ENCODE assay signal across 11 cellular contexts in the genomic region with DNA sequence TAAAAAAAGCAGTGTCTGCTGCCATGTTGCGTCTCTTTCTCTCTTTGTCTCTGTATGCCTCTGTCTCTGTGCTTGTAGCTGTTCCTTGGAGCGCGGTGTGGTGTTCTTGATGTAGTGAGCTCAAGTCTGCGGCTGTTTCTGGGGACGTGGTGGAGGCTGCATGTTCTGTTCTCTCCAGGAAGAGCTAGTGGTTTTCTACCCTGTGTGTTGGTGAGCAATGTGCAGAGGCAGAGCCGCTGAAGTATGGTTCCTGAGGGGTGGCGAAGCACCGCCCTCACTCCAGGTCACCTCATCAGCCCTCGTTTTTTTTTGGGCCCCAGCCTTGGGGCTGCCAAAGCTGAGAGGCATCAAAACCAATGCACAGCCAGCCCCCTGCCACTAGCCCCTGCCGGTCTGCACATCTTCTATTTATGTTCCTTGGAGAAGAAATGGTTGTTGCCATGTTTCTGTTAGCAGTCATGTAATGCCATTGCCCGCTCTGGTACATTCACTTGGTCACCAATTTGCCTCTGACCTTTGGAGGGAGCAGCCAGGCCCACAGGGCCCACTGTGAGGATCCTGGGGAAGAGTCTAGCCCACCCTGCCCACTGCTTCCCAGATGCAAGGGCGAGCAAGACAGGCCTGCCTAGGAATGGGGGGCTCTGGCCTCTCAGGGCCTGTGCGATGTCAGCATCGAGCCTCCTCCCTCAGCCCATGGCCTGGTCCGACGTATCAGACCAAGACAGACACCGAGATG. TPM values are rescaled to one million over a fixed set of nuclear protein-coding genes. Genes with fewer than 3 reads are reported as not detected.
DNase-seq lines count a peak whose midpoint lies in the region; ATAC-seq, FAIRE-seq and TF ChIP-seq lines count a peak whose summit lies in the region.
"Had no signal": no experiment of that assay in that cellular context is flagged by ENCODE, and none has a peak within 500 bp of the region (broad histone marks: within the 10 kb centered on the region; RNA-seq: fewer than 3 reads in every experiment).

No MANE protein-coding gene starts in this region.

- peaks cover 65% of the 10 kb centered on the region for H3K36me3 Mint-ChIP-seq in T-helper 1 cell treated with Interleukin-12 subunit alpha and Interleukin-12 subunit beta and Interleukin-4 antibody, amounts not matched to agents 30 μg/mL and 1 μg/mL, for 36 hours (ENCODE audit: low read depth)
- peaks cover 88% of the 10 kb centered on the region for H3K36me3 Mint-ChIP-seq in nephron (ENCODE audit: low read depth)

- H3K4me1 Mint-ChIP-seq in T-helper 1 cell treated with Interleukin-12 subunit alpha and Interleukin-12 subunit beta and Interleukin-4 antibody, amounts not matched to agents 30 μg/mL and 1 μg/mL, for 36 hours (ENCODE audit: low read depth): peaks cover 58% of the 10 kb centered on the region
- H3K4me1 Mint-ChIP-seq in nephron: peaks cover 49% of the 10 kb centered on the region

- no peaks in the 10 kb centered on the region for H3K9me3 Mint-ChIP-seq in T-helper 1 cell treated with Interleukin-12 subunit alpha and Interleukin-12 subunit beta and Interleukin-4 antibody, amounts not matched to agents 30 μg/mL and 1 μg/mL, for 36 hours
- no peaks in the 10 kb centered on the region for H3K9me3 Mint-ChIP-seq in nephron

- H3K27ac ChIP-seq in A549: no peak overlapping the region

- ATAC-seq in A549 (peak in 1 of 2 experiments; percentile 0; a peak in 1 of 6 replicates), HG02588 (IDR thresholded peaks at IDR 0.05; ENCODE audit: unreplicated experiment) (no peak), HG03520 (IDR thresholded peaks at IDR 0.05; ENCODE audit: unreplicated experiment) (no peak), GM21526 (IDR thresholded peaks at IDR 0.05; ENCODE audit: low FRiP score, unreplicated experiment) (no peak)
- ATAC-seq: SK-N-SH treated with all-trans-retinoic acid at 6 μM for 48 hours had no signal

- POLR2A ChIA-PET in A549 (lab: Yijun Ruan, JAX): interaction anchor here (0.7 to 3.3 kb wide), 3 partner anchors 9 to 48 kb away, joined by 3 to 22 read pairs (median 3); partner anchors contain the start of gene ECH1

- CTCF ChIA-PET in A549 (lab: Yijun Ruan, JAX): interaction anchor here (0.6 to 1.6 kb wide), 6 partner anchors 9 to 46 kb away, joined by 3 to 7 read pairs (median 3); partner anchors contain the start of gene ECH1

- no peak overlapping the region for H3K4me3 ChIP-seq in A549

- no peaks in the 10 kb centered on the region for H3K27me3 Mint-ChIP-seq in T-helper 1 cell treated with Interleukin-12 subunit alpha and Interleukin-12 subunit beta and Interleukin-4 antibody, amounts not matched to agents 30 μg/mL and 1 μg/mL, for 36 hours (ENCODE audit: low read depth)
- H3K27me3 Mint-ChIP-seq in nephron (ENCODE audit: low read depth): no peaks in the 10 kb centered on the region

- H3K9me3 ChIP-seq in A549: no peaks in the 10 kb centered on the region

- FAIRE-seq in A549 (lab: Jason Lieb, UNC): no peak

- H3K27ac Mint-ChIP-seq in T-helper 1 cell treated with Interleukin-12 subunit alpha and Interleukin-12 subunit beta and Interleukin-4 antibody, amounts not matched to agents 30 μg/mL and 1 μg/mL, for 36 hours: peak overlapping the region; percentile 92
- peak overlapping the region in 2 of 3 experiments; percentile 37 to 46 for H3K27ac Mint-ChIP-seq in nephron

- peaks cover 92% of the 10 kb centered on the region for H3K4me1 ChIP-seq in A549

- 96% methylated on average over 17 of the region's 17 CpGs for WGBS in A549 (ENCODE audit: missing lambda C conversion rate)

- no peak overlapping the region for H3K4me2 ChIP-seq in A549

- no peak for TF ChIP-seq EP300 in A549 (IDR thresholded peaks at IDR 0.05)

- TF ChIP-seq CTCF in A549 (IDR thresholded peaks at IDR 0.05) (no peak), nephron (IDR thresholded peaks at IDR 0.05; ENCODE audit: unreplicated experiment in 3 of 3) (no peak)

- peak overlapping the region; percentile 85 for H3K4me3 Mint-ChIP-seq in T-helper 1 cell treated with Interleukin-12 subunit alpha and Interleukin-12 subunit beta and Interleukin-4 antibody, amounts not matched to agents 30 μg/mL and 1 μg/mL, for 36 hours
- H3K4me3 Mint-ChIP-seq in nephron: no peak overlapping the region

- TF ChIP-seq RAD21 in A549 (conservative IDR thresholded peaks at IDR 0.05 in 1 of 2, IDR thresholded peaks at IDR 0.05 in 1 of 2): no peak

- TF ChIP-seq POLR2A in A549 (IDR thresholded peaks at IDR 0.05; ENCODE audit: low read length): no peak

- DNase-seq in A549 (ENCODE audit: low read depth in 1 of 2, low spot score in 1 of 2) (peak; percentile 12 to 23), NK-92 (lab: John Stamatoyannopoulos, UW; ENCODE audit: unreplicated experiment) (no peak)
- peak; percentile 82 for DNase-seq in activated effector memory CD4-positive, alpha-beta T cell treated with anti-CD3 and anti-CD28 coated beads, Interleukin-2, amount 50 U/mL, for 16 hours
- DNase-seq: NCI-H1417, retina had no signal

TF ChIP-seq in A549, 52 proteins besides CTCF, POLR2A, EP300 and RAD21:
- TF ChIP-seq JUN (IDR thresholded peaks at IDR 0.05) (0 out of 5 replicates have a peak, but pooled peaks of 1 of the 2 experiments have one; percentile 42), FOSL2 (IDR thresholded peaks at IDR 0.05) (no peak), FOSL2 (CRISPR knock-in tag; IDR thresholded peaks at IDR 0.05) (peak; percentile 3; the same call in 1 of the 2 replicates), RARB (CRISPR knock-in tag; IDR thresholded peaks at IDR 0.05) (no peak), POLR2AphosphoS2 (conservative IDR thresholded peaks at IDR 0.05; ENCODE audit: low read length) (peak; percentile 44)

RNA-seq across cellular contexts. Expression of gene HNRNPL, which starts 7.2 kb away (rescaled TPM):
- polyA plus RNA-seq in A549 (2011; rRNA removed) (440 and 487 TPM in 2 replicates), A549 (2017; fragmentation: RNase III; extraction: RNeasy Plus Mini Kit Qiagen cat#74134 plus additional on column Dnase treatment) (372 to 383 TPM (median 380 TPM) in 3 replicates)
- polyA plus RNA-seq in A549 (2012; cell fraction: cytosol; rRNA removed): 346 and 419 TPM in 2 replicates
- 557 and 713 TPM in 2 replicates for polyA plus RNA-seq in A549 (2012; cell fraction: nucleus; rRNA removed)
- 477 and 485 TPM in 2 replicates for polyA minus RNA-seq in A549 (2011; rRNA and poly(A)+ RNA removed)

RNA-seq across cellular contexts. Expression of gene ECH1, which starts 11.0 kb away (rescaled TPM):
- polyA plus RNA-seq in A549 (2011; rRNA removed): 383 and 431 TPM in 2 replicates
- polyA plus RNA-seq in A549 (2012; cell fraction: cytosol; rRNA removed): 437 and 495 TPM in 2 replicates
- 459 and 460 TPM in 2 replicates for polyA plus RNA-seq in A549 (2012; cell fraction: nucleus; rRNA removed)
- polyA plus RNA-seq in A549 (2017; fragmentation: RNase III; extraction: RNeasy Plus Mini Kit Qiagen cat#74134 plus additional on column Dnase treatment): 393 to 394 TPM (median 394 TPM) in 3 replicates
- polyA minus RNA-seq in A549 (2011; rRNA and poly(A)+ RNA removed): 166 and 194 TPM in 2 replicates

RNA-seq across cellular contexts. Expression of gene LGALS4, which starts 29.9 kb away (rescaled TPM):
- polyA plus RNA-seq in A549 (2011; rRNA removed) (2.5 and 3.3 TPM in 2 replicates), A549 (2017; fragmentation: RNase III; extraction: RNeasy Plus Mini Kit Qiagen cat#74134 plus additional on column Dnase treatment) (0.38 to 0.94 TPM (median 0.84 TPM) in 3 replicates)
- 0.87 and 1.2 TPM in 2 replicates for polyA plus RNA-seq in A549 (2012; cell fraction: cytosol; rRNA removed)
- 4.4 and 6.3 TPM in 2 replicates for polyA plus RNA-seq in A549 (2012; cell fraction: nucleus; rRNA removed)
- 1.7 and 2.4 TPM in 2 replicates for polyA minus RNA-seq in A549 (2011; rRNA and poly(A)+ RNA removed)

RNA-seq across cellular contexts. Expression of gene RINL, which starts 35.5 kb away (rescaled TPM):
- polyA plus RNA-seq in A549 (2011; rRNA removed): 6.3 and 6.6 TPM in 2 replicates
- polyA plus RNA-seq in A549 (2012; cell fraction: cytosol; rRNA removed): 3.6 and 3.7 TPM in 2 replicates
- polyA plus RNA-seq in A549 (2012; cell fraction: nucleus; rRNA removed): 2.1 and 2.8 TPM in 2 replicates
- 2.9 to 3.5 TPM (median 3.1 TPM) in 3 replicates for polyA plus RNA-seq in A549 (2017; fragmentation: RNase III; extraction: RNeasy Plus Mini Kit Qiagen cat#74134 plus additional on column Dnase treatment)
- 4.3 and 5.2 TPM in 2 replicates for polyA minus RNA-seq in A549 (2011; rRNA and poly(A)+ RNA removed)

RNA-seq across cellular contexts. Expression of gene LGALS7B, which starts 53.6 kb away (rescaled TPM):
- polyA plus RNA-seq in A549 (2011; rRNA removed): 0.27 TPM in 1 of 2 replicates, not detected in the other
- polyA plus RNA-seq in A549 (2012; cell fraction: cytosol; rRNA removed): 0.25 and 0.38 TPM in 2 replicates
- 0.29 TPM in 1 of 2 replicates, not detected in the other for polyA plus RNA-seq in A549 (2012; cell fraction: nucleus; rRNA removed)
- not detected in 3 replicates for polyA plus RNA-seq in A549 (2017; fragmentation: RNase III; extraction: RNeasy Plus Mini Kit Qiagen cat#74134 plus additional on column Dnase treatment)
- not detected in 2 replicates for polyA minus RNA-seq in A549 (2011; rRNA and poly(A)+ RNA removed)
